In genomic region chr12:56334490-56334793, GRCh38 we compare ENCODE assay signal across 9 cellular contexts. TPM values are rescaled to one million over a fixed set of nuclear protein-coding genes. Genes with fewer than 3 reads are reported as not detected.
DNase-seq lines count a peak whose midpoint lies in the region; ATAC-seq lines count a peak whose summit lies in the region.
"Had no signal": no experiment of that assay in that cellular context is flagged by ENCODE, and none has a peak within 500 bp of the region (broad histone marks: within the 10 kb centered on the region; RNA-seq: fewer than 3 reads in every experiment).

No MANE protein-coding gene starts in this region.

- no peak for ATAC-seq in activated CD8-positive, alpha-beta T cell treated with anti-CD3 and anti-CD28 coated beads, Interleukin-2, amount 10 ng/mL, durations not matched to agents 7 days and 5 days
- ATAC-seq in stimulated activated effector memory CD8-positive, alpha-beta T cell treated with anti-CD3 and anti-CD28 coated beads, Interleukin-12 subunit alpha, Interleukin-12 subunit beta, amount 100 ng/mL, for 72 hours, result no peak
- ATAC-seq in GM19463 (IDR thresholded peaks at IDR 0.05; ENCODE audit: unreplicated experiment), result no peak
- ATAC-seq in GM19023 (IDR thresholded peaks at IDR 0.05; ENCODE audit: unreplicated experiment), result no peak

- H3K27me3 Mint-ChIP-seq in activated CD8-positive, alpha-beta T cell treated with anti-CD3 and anti-CD28 coated beads, Interleukin-2, amount 10 ng/mL, durations not matched to agents 7 days and 5 days (ENCODE audit: low read depth), result no peaks in the 10 kb centered on the region

- peak overlapping the region; percentile 99 for H3K27ac Mint-ChIP-seq in activated CD8-positive, alpha-beta T cell treated with anti-CD3 and anti-CD28 coated beads, Interleukin-2, amount 10 ng/mL, durations not matched to agents 7 days and 5 days
- H3K27ac Mint-ChIP-seq in stimulated activated effector memory CD8-positive, alpha-beta T cell treated with anti-CD3 and anti-CD28 coated beads, Interleukin-12 subunit alpha, Interleukin-12 subunit beta, amount 100 ng/mL, for 72 hours, result peak overlapping the region; percentile 99

- peaks cover 10% of the 10 kb centered on the region for H3K4me1 ChIP-seq in HAP-1

- CTCF ChIA-PET in activated CD8-positive, alpha-beta T cell treated with anti-CD3 and anti-CD28 coated beads, Interleukin-2, amount 10 ng/mL, durations not matched to agents 7 days and 5 days (lab: Charles Lee), result interaction anchor here (4.2 kb wide), 1 partner anchor 25 kb away, joined by 21 read pairs; the partner anchor contains the start of gene STAT2

- POLR2A ChIA-PET in activated CD8-positive, alpha-beta T cell treated with anti-CD3 and anti-CD28 coated beads, Interleukin-2, amount 10 ng/mL, durations not matched to agents 7 days and 5 days (lab: Charles Lee), result interaction anchor here (4.9 kb wide), 1 partner anchor 25 kb away, joined by 34 read pairs; the partner anchor contains the start of gene STAT2

- H3K4me3 ChIP-seq in HAP-1 (peak overlapping the region; percentile 44), iPS-11a (ENCODE audit: low read depth, low read length) (peak overlapping the region; percentile 79)

- no peaks in the 10 kb centered on the region for H3K27me3 ChIP-seq in HAP-1 (ENCODE audit: low read depth)

- in situ Hi-C loops in HAP-1 (cut with MboI; ENCODE audit: low sequenced_read_pairs), result no loop called here

- no peaks in the 10 kb centered on the region for H3K36me3 ChIP-seq in HAP-1 (replicated peaks)

- peaks cover 50% of the 10 kb centered on the region for H3K4me1 Mint-ChIP-seq in activated CD8-positive, alpha-beta T cell treated with anti-CD3 and anti-CD28 coated beads, Interleukin-2, amount 10 ng/mL, durations not matched to agents 7 days and 5 days (ENCODE audit: low read depth)
- peaks cover 52% of the 10 kb centered on the region for H3K4me1 Mint-ChIP-seq in stimulated activated effector memory CD8-positive, alpha-beta T cell treated with anti-CD3 and anti-CD28 coated beads, Interleukin-12 subunit alpha, Interleukin-12 subunit beta, amount 100 ng/mL, for 72 hours

- H3K9me3 Mint-ChIP-seq in activated CD8-positive, alpha-beta T cell treated with anti-CD3 and anti-CD28 coated beads, Interleukin-2, amount 10 ng/mL, durations not matched to agents 7 days and 5 days (ENCODE audit: insufficient read depth), result no peaks in the 10 kb centered on the region
- H3K9me3 Mint-ChIP-seq in stimulated activated effector memory CD8-positive, alpha-beta T cell treated with anti-CD3 and anti-CD28 coated beads, Interleukin-12 subunit alpha, Interleukin-12 subunit beta, amount 100 ng/mL, for 72 hours, result no peaks in the 10 kb centered on the region

- peaks cover 14% of the 10 kb centered on the region for H3K36me3 Mint-ChIP-seq in activated CD8-positive, alpha-beta T cell treated with anti-CD3 and anti-CD28 coated beads, Interleukin-2, amount 10 ng/mL, durations not matched to agents 7 days and 5 days (ENCODE audit: low read depth)
- peaks cover 30% of the 10 kb centered on the region for H3K36me3 Mint-ChIP-seq in stimulated activated effector memory CD8-positive, alpha-beta T cell treated with anti-CD3 and anti-CD28 coated beads, Interleukin-12 subunit alpha, Interleukin-12 subunit beta, amount 100 ng/mL, for 72 hours

- DNase-seq in HAP-1 (ENCODE audit: low spot score in 2 of 2), result no peak
- no peak for DNase-seq in activated CD8-positive, alpha-beta T cell treated with anti-CD3 and anti-CD28 coated beads, Interleukin-2, amount 10 ng/mL, durations not matched to agents 7 days and 5 days
- no peak for DNase-seq in stimulated activated effector memory CD8-positive, alpha-beta T cell treated with anti-CD3 and anti-CD28 coated beads, Interleukin-12 subunit alpha, Interleukin-12 subunit beta, amount 100 ng/mL, for 72 hours (ENCODE audit: low spot score in 2 of 2)
- no peak for DNase-seq in SW480 (ENCODE audit: low spot score)
- DNase-seq in cerebellum (ENCODE audit: low spot score), result no peak

- peak overlapping the region; percentile 96 for H3K4me3 Mint-ChIP-seq in activated CD8-positive, alpha-beta T cell treated with anti-CD3 and anti-CD28 coated beads, Interleukin-2, amount 10 ng/mL, durations not matched to agents 7 days and 5 days
- H3K4me3 Mint-ChIP-seq in stimulated activated effector memory CD8-positive, alpha-beta T cell treated with anti-CD3 and anti-CD28 coated beads, Interleukin-12 subunit alpha, Interleukin-12 subunit beta, amount 100 ng/mL, for 72 hours, result peak overlapping the region; percentile 88

- H3K9me3 ChIP-seq in HAP-1, result no peaks in the 10 kb centered on the region

RNA-seq across cellular contexts. Expression of gene PAN2, which starts 0.6 kb away (rescaled TPM):
- total RNA-seq in activated CD8-positive, alpha-beta T cell treated with anti-CD3 and anti-CD28 coated beads, Interleukin-2, amount 10 ng/mL, durations not matched to agents 7 days and 5 days, result 10 to 100 TPM; 61.8 to 63.7 TPM
- 59.5 TPM for total RNA-seq in cerebellum

RNA-seq across cellular contexts. Expression of gene IL23A, which starts 4.2 kb away (rescaled TPM):
- 1 to 10 TPM; 3.5 to 3.7 TPM for total RNA-seq in activated CD8-positive, alpha-beta T cell treated with anti-CD3 and anti-CD28 coated beads, Interleukin-2, amount 10 ng/mL, durations not matched to agents 7 days and 5 days
- total RNA-seq in cerebellum, result not detected

RNA-seq across cellular contexts. Expression of gene CNPY2, which starts 18.7 kb away (rescaled TPM):
- 100 to 1,000 TPM; 112 to 113 TPM for total RNA-seq in activated CD8-positive, alpha-beta T cell treated with anti-CD3 and anti-CD28 coated beads, Interleukin-2, amount 10 ng/mL, durations not matched to agents 7 days and 5 days
- 40.0 TPM for total RNA-seq in cerebellum

RNA-seq across cellular contexts. Expression of gene STAT2, which starts 25.5 kb away (rescaled TPM):
- total RNA-seq in activated CD8-positive, alpha-beta T cell treated with anti-CD3 and anti-CD28 coated beads, Interleukin-2, amount 10 ng/mL, durations not matched to agents 7 days and 5 days, result 100 to 1,000 TPM; 193 to 194 TPM
- total RNA-seq in cerebellum, result 79.8 TPM

RNA-seq across cellular contexts. Expression of gene APOF, which starts 28.2 kb away (rescaled TPM):
- total RNA-seq in activated CD8-positive, alpha-beta T cell treated with anti-CD3 and anti-CD28 coated beads, Interleukin-2, amount 10 ng/mL, durations not matched to agents 7 days and 5 days, result not detected
- total RNA-seq in cerebellum, result not detected
- total RNA-seq: HT-29 had no signal
